ENCODE assay signal across 23 cellular contexts in genomic region chr20:36784900-36785299, GRCh38. TPM values are rescaled to one million over a fixed set of nuclear protein-coding genes. Genes with fewer than 3 reads are reported as not detected.
DNase-seq lines count a peak whose midpoint lies in the region; ATAC-seq, FAIRE-seq and TF ChIP-seq lines count a peak whose summit lies in the region.
"Had no signal": no experiment of that assay in that cellular context is flagged by ENCODE, and none has a peak within 500 bp of the region (broad histone marks: within the 10 kb centered on the region; RNA-seq: fewer than 3 reads in every experiment).

No MANE protein-coding gene starts in this region.

- DNase-seq in PC-3, result no peak
- DNase-seq in fibroblast of the aortic adventitia (ENCODE audit: low read depth), result peak; percentile 33
- peak; percentile 45 for DNase-seq in kidney
- DNase-seq in aorta, result no peak
- DNase-seq: activated CD4-positive, alpha-beta T cell treated with anti-CD3 and anti-CD28 coated beads for 36 hours; activated naive CD8-positive, alpha-beta T cell treated with anti-CD3 and anti-CD28 coated beads, Interleukin-2, amount 10 ng/mL, durations not matched to agents 7 days and 5 days; brain microvascular endothelial cell; Caco-2; foreskin keratinocyte; left colon; midbrain; MM.1S; NCI-H2171 treated with DMSO at 0.1 percent for 48 hours; NCI-H748 treated with DMSO at 0.1 percent for 48 hours; nephron progenitor cell; SIG-M5; stimulated activated CD4-positive, alpha-beta T cell treated with anti-CD3 and anti-CD28 coated beads, Interleukin-4, amount 100 ng/mL, for 24 hours; stimulated activated naive CD8-positive, alpha-beta T cell treated with anti-CD3 and anti-CD28 coated beads, Interleukin-15, amount 100 ng/mL, for 72 hours had no signal

- no peak overlapping the region for H3K4me3 ChIP-seq in PC-3 (ENCODE audit: low read length)
- no peak overlapping the region for H3K4me3 ChIP-seq in fibroblast of the aortic adventitia (ENCODE audit: low read depth, low read length)
- H3K4me3 ChIP-seq in kidney (ENCODE audit: low read length in 2 of 2), result no peak overlapping the region
- H3K4me3 ChIP-seq in aorta (ENCODE audit: low read length in 2 of 2), result no peak overlapping the region
- H3K4me3 ChIP-seq: upper lobe of left lung had no signal

- H3K9me3 ChIP-seq in PC-3 (ENCODE audit: low read length), result no peaks in the 10 kb centered on the region
- H3K9me3 ChIP-seq in kidney (ENCODE audit: control insufficient read depth in 1 of 2, low read length in 2 of 2), result no peaks in the 10 kb centered on the region
- no peaks in the 10 kb centered on the region for H3K9me3 ChIP-seq in aorta (ENCODE audit: control insufficient read depth, low read length)
- H3K9me3 ChIP-seq: Caco-2, upper lobe of left lung had no signal

- H3K4me1 ChIP-seq in PC-3 (ENCODE audit: insufficient read depth, low read length), result no peaks in the 10 kb centered on the region
- H3K4me1 ChIP-seq in kidney (ENCODE audit: control insufficient read depth in 1 of 2, insufficient read depth in 1 of 2, low read depth in 1 of 2, low read length in 2 of 2), result no peaks in the 10 kb centered on the region
- no peaks in the 10 kb centered on the region for H3K4me1 ChIP-seq in aorta (ENCODE audit: control insufficient read depth in 1 of 2, insufficient read depth in 2 of 2, low read length in 2 of 2)
- H3K4me1 ChIP-seq: Caco-2, foreskin keratinocyte, upper lobe of left lung had no signal

- TF ChIP-seq CTCF in PC-3 (conservative IDR thresholded peaks at IDR 0.05; ENCODE audit: low read depth, low read length) (no peak), fibroblast of the aortic adventitia (IDR thresholded peaks at IDR 0.05; ENCODE audit: insufficient read depth, low read length) (peak; percentile 6), kidney (IDR thresholded peaks at IDR 0.05; ENCODE audit: borderline replicate concordance, extremely low read depth, insufficient read depth) (no peak)

- ATAC-seq in PC-3 (no peak), aorta (ENCODE audit: low FRiP score) (peak; percentile 62), HG03565 (IDR thresholded peaks at IDR 0.05; ENCODE audit: unreplicated experiment) (no peak), GM21717 (IDR thresholded peaks at IDR 0.05; ENCODE audit: unreplicated experiment) (no peak), HG03280 (IDR thresholded peaks at IDR 0.05; ENCODE audit: unreplicated experiment) (no peak)
- ATAC-seq: activated CD4-positive, alpha-beta T cell treated with anti-CD3 and anti-CD28 coated beads for 36 hours; foreskin keratinocyte; left colon; stimulated activated naive CD8-positive, alpha-beta T cell treated with anti-CD3 and anti-CD28 coated beads, Interleukin-15, amount 100 ng/mL, for 72 hours had no signal

- no peak overlapping the region for H3K4me2 ChIP-seq in PC-3 (ENCODE audit: low read length)

- POLR2A ChIA-PET in PC-3 (lab: Charles Lee; ENCODE audit: unreplicated experiment), result no interaction called here

- H3K36me3 ChIP-seq in PC-3 (ENCODE audit: low read depth, low read length), result peaks cover 15% of the 10 kb centered on the region; the same call in 1 of the 2 replicates
- H3K36me3 ChIP-seq in kidney (ENCODE audit: control insufficient read depth in 1 of 2, insufficient read depth in 2 of 2, low read length in 2 of 2), result peaks cover 4 to 8% of the 10 kb centered on the region in 2 donors
- H3K36me3 ChIP-seq in aorta (ENCODE audit: control insufficient read depth in 1 of 2, insufficient read depth in 2 of 2, low read length in 1 of 2), result peaks cover 0 to 3% of the 10 kb centered on the region in 2 donors

- H4K20me1 ChIP-seq in PC-3 (ENCODE audit: low read length), result no peaks in the 10 kb centered on the region

- no peak for FAIRE-seq in kidney (lab: Jason Lieb, UNC)
- FAIRE-seq: endothelial cell of umbilical vein had no signal

- H3K9ac ChIP-seq in PC-3 (ENCODE audit: low read length), result no peak overlapping the region
- no peak overlapping the region for H3K9ac ChIP-seq in kidney (ENCODE audit: low read length in 2 of 2)

- H3F3A ChIP-seq in PC-3 (ENCODE audit: low read length, unreplicated experiment), result no peaks in the 10 kb centered on the region

- BruUV-seq in PC-3 (replicated peaks; lab: Mats Ljungman, UMichigan), result TSS peak; percentile 1

- intact Hi-C loops in PC-3 (cut with micrococcal nuclease) (no loop called here), kidney (cut with DNase I) (no loop called here), aorta (cut with DNase I) (no loop called here)

- no peaks in the 10 kb centered on the region for H3K9me2 ChIP-seq in PC-3 (replicated peaks; ENCODE audit: low read length)

- H2AFZ ChIP-seq in PC-3 (ENCODE audit: low read length), result no peak overlapping the region

- H3K27ac ChIP-seq in PC-3 (ENCODE audit: low read length) (no peak overlapping the region), kidney (ENCODE audit: low read depth in 2 of 2, low read length in 2 of 2) (no peak overlapping the region), aorta (ENCODE audit: low read depth in 1 of 2, low read length in 2 of 2) (no peak overlapping the region)
- H3K27ac ChIP-seq: brain microvascular endothelial cell, foreskin keratinocyte, upper lobe of left lung had no signal

- H3K79me2 ChIP-seq in PC-3 (ENCODE audit: low read length), result no peaks in the 10 kb centered on the region

- H3K27me3 ChIP-seq in PC-3 (ENCODE audit: low read length), result no peaks in the 10 kb centered on the region
- no peaks in the 10 kb centered on the region for H3K27me3 ChIP-seq in aorta (ENCODE audit: control insufficient read depth in 1 of 2, insufficient read depth in 2 of 2, low read length in 1 of 2)
- H3K27me3 ChIP-seq: brain microvascular endothelial cell, foreskin keratinocyte, upper lobe of left lung had no signal

- CTCF ChIA-PET in PC-3 (lab: Charles Lee), result no interaction called here

- WGBS in aorta, 2 donors, result 40 to 46% methylated on average over 9 of the region's 9 CpGs

RNA-seq across cellular contexts. Expression of gene DSN1, which starts 11.3 kb away (rescaled TPM):
- total RNA-seq in PC-3 (2014; rRNA removed) (36.3 and 39.8 TPM in 2 replicates), fibroblast of the aortic adventitia (ENCODE audit: low replicate concordance) (10.2 and 40.4 TPM in 2 replicates), kidney (8.3 TPM), aorta (1 to 10 TPM; 7.1 to 7.7 TPM)
- polyA plus RNA-seq in kidney (ENCODE audit: insufficient read depth, low read depth, low replicate concordance) (6.0 TPM), aorta (10 to 100 TPM in 1 of 2 donors, 1 to 10 TPM in 1; 7.1 to 10.6 TPM)

RNA-seq across cellular contexts. Expression of gene NDRG3, which starts 39.0 kb away (rescaled TPM):
- 27.0 and 30.1 TPM in 2 replicates for total RNA-seq in PC-3 (2014; rRNA removed)
- total RNA-seq in fibroblast of the aortic adventitia (ENCODE audit: low replicate concordance), result 15.3 and 23.1 TPM in 2 replicates
- total RNA-seq in kidney, result 25.3 TPM
- 26.4 TPM for polyA plus RNA-seq in kidney (ENCODE audit: insufficient read depth, low read depth, low replicate concordance)
- 10 to 100 TPM; 35.7 to 37.6 TPM for total RNA-seq in aorta
- polyA plus RNA-seq in aorta, result 10 to 100 TPM; 31.4 to 31.8 TPM

Comparison
In these comparisons a context has a peak if more than half of its experiments do, and no peak if none do; other contexts are left out.
1. DNase-seq: peak in fibroblast of the aortic adventitia (single experiment) and kidney (single experiment); none in PC-3 (single experiment) and aorta (0 of 2).